ENCODE assay signal across 8 cellular contexts in the genomic region with DNA sequence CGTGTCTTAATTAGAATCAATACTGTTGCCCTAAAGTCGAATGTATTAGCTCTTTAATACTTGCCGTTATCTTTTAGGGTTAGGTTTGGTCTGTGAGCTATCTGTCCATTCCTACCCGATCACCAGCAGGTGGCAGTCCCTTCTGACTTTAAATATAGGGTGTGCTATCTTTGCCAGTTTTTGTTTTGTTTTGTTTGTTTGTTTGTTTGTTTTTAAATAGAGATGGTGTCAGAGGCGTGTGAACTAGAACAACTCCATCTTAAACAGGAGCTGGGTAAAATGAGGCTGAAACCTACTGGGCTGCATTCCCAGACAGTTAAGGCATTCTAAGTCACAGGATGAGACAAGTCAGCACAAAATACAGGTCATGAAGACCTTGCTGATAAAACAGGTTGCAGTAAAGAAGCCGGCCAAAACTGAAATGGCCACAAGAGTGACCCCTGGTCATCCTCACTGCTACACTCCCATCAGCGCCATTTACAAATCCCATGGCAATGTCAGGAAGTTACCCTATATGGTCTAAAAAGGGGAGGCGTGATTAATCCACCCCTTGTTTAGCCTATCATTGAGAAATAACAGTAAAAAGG. TPM values are rescaled to one million over a fixed set of nuclear protein-coding genes. Genes with fewer than 3 reads are reported as not detected.
DNase-seq lines count a peak whose midpoint lies in the region; ATAC-seq, FAIRE-seq and TF ChIP-seq lines count a peak whose summit lies in the region.

No MANE protein-coding gene starts in this region.

- RAD21 ChIA-PET in GM12878 (lab: Charles Lee; ENCODE audit: unreplicated experiment), result interaction anchor here (0.6 to 4.6 kb wide), 32 partner anchors 9 to 584 kb away, joined by 3 to 64 read pairs (median 4); partner anchors contain the start of genes DAZAP2, DIP2B, POU6F1 and SLC11A2

- intact Hi-C loops in Right ventricle myocardium inferior (cut with DNase I), result loop anchor here (2.0 to 5.0 kb wide), 2 partner anchors 159 to 222 kb away; a partner anchor contains a TSS
- intact Hi-C loops in GM12878 (cut with micrococcal nuclease; ENCODE audit: unreplicated experiment), result loop anchor here (1.0 to 10.0 kb wide), 4 partner anchors 60 to 559 kb away; partner anchors contain the start of genes BIN2 and SLC11A2
- intact Hi-C loops in sigmoid colon (cut with DNase I), result loop anchor here (2.0 to 5.0 kb wide), 3 partner anchors 57 to 282 kb away; partner anchors contain the start of gene LETMD1

- no peak for ATAC-seq in Right ventricle myocardium inferior
- ATAC-seq in SK-N-SH treated with all-trans-retinoic acid at 6 μM for 48 hours, result peak; percentile 64
- ATAC-seq in GM12878, result peak; percentile 69

- peaks cover 17% of the 10 kb centered on the region for H3K4me1 ChIP-seq in cardiac muscle cell (ENCODE audit: low read depth)
- peaks cover 28% of the 10 kb centered on the region for H3K4me1 ChIP-seq in KMS-11 (ENCODE audit: low read depth, poor library complexity, severe bottlenecking)
- H3K4me1 ChIP-seq in GM12878 (ENCODE audit: control insufficient read depth, insufficient read depth, low read length), result peaks cover 4% of the 10 kb centered on the region; the same call in 1 of the 2 replicates
- peaks cover 0 to 38% (median 33%) of the 10 kb centered on the region in 4 donors for H3K4me1 ChIP-seq in sigmoid colon

- H3K27ac ChIP-seq in cardiac muscle cell, result peak overlapping the region; percentile 98
- peak overlapping the region; percentile 93; the same call in 1 of the 2 replicates for H3K27ac ChIP-seq in KMS-11
- peak overlapping the region; percentile 93 for H3K27ac ChIP-seq in GM12878 (ENCODE audit: control insufficient read depth, insufficient read depth)
- peak overlapping the region; percentile 96 to 100 (median 99) for H3K27ac ChIP-seq in sigmoid colon

- SMC1A ChIA-PET in GM12878 (lab: Charles Lee; ENCODE audit: uncharacterized antibody, unreplicated experiment), result interaction anchor here (0.6 to 6.5 kb wide), 31 partner anchors 8 to 576 kb away, joined by 3 to 75 read pairs (median 3); partner anchors contain the start of genes DAZAP2, LIMA1 and SLC11A2

- CTCF ChIA-PET in GM12878 (lab: Yijun Ruan, JAX), result interaction anchor here (0.6 to 4.4 kb wide), 45 partner anchors 9 to 767 kb away, joined by 3 to 88 read pairs (median 4); partner anchors contain the start of genes DAZAP2, LETMD1 and SLC11A2

- BruUV-seq in GM12878 (replicated peaks; lab: Mats Ljungman, UMichigan), result TSS peak; percentile 62

- no peaks in the 10 kb centered on the region for H3K36me3 ChIP-seq in cardiac muscle cell
- H3K36me3 ChIP-seq in KMS-11 (ENCODE audit: insufficient read depth), result no peaks in the 10 kb centered on the region
- H3K36me3 ChIP-seq in GM12878 (ENCODE audit: control insufficient read depth in 2 of 2, insufficient read depth in 2 of 2, low read length in 1 of 2), result no peaks in the 10 kb centered on the region
- H3K36me3 ChIP-seq in sigmoid colon, result no peaks in the 10 kb centered on the region

- TF ChIP-seq RAD21 in GM12878 (IDR thresholded peaks at IDR 0.05; ENCODE audit: insufficient read depth, low read depth, low read length), result peak; percentile 74

- DNase-seq in cardiac muscle cell (ENCODE audit: low read depth in 1 of 2, low spot score in 1 of 2) (peak; percentile 45 to 50), Right ventricle myocardium inferior (ENCODE audit: missing footprints) (no peak), GM12878 (ENCODE audit: low read depth, low spot score) (no peak), sigmoid colon (no peak), NCI-H187 (lab: John Stamatoyannopoulos, UW) (no peak)

- peak overlapping the region; percentile 89; the same call in 1 of the 2 replicates for H2AFZ ChIP-seq in KMS-11 (ENCODE audit: low read depth)
- H2AFZ ChIP-seq in GM12878 (ENCODE audit: control insufficient read depth, low read depth, low read length), result no peak overlapping the region; the same call in 1 of the 2 replicates

- peak overlapping the region; percentile 93; the same call in 1 of the 2 replicates for H3K9ac ChIP-seq in KMS-11
- H3K9ac ChIP-seq in GM12878 (ENCODE audit: control insufficient read depth, insufficient read depth, low read length), result peak overlapping the region; percentile 95

- no peaks in the 10 kb centered on the region for H3K27me3 ChIP-seq in cardiac muscle cell
- no peaks in the 10 kb centered on the region for H3K27me3 ChIP-seq in KMS-11 (ENCODE audit: insufficient read depth, low read depth)
- no peaks in the 10 kb centered on the region for H3K27me3 ChIP-seq in GM12878 (replicated peaks in 1 of 2; ENCODE audit: control insufficient read depth in 2 of 2, insufficient read depth in 2 of 2, low read length in 1 of 2)
- H3K27me3 ChIP-seq in sigmoid colon, result no peaks in the 10 kb centered on the region

- peak overlapping the region; percentile 62 for H3K4me3 ChIP-seq in cardiac muscle cell
- no peak overlapping the region for H3K4me3 ChIP-seq in KMS-11 (IDR thresholded peaks at IDR 0.05; ENCODE audit: insufficient read depth, low read depth, low read length)
- H3K4me3 ChIP-seq in GM12878, result peak overlapping the region; percentile 87
- peak overlapping the region; percentile 84 for H3K4me3 ChIP-seq in iPS-11a (ENCODE audit: low read depth, low read length)
- H3K4me3 ChIP-seq in sigmoid colon, result peak overlapping the region; percentile 95 to 99 (median 99)

- peak; percentile 75 for FAIRE-seq in GM12878 (lab: Jason Lieb, UNC)

- 25% methylated on average over 8 of the region's 8 CpGs for WGBS in GM12878 (ENCODE audit: insufficient coverage, insufficient replicate concordance, low lambda C conversion rate, missing lambda C conversion rate)
- whole genome bisulfite sequencing in sigmoid colon, 2 donors, result 23 to 24% methylated on average over 8 of the region's 8 CpGs

- peaks cover 53% of the 10 kb centered on the region for H3K79me2 ChIP-seq in KMS-11 (ENCODE audit: insufficient read depth, low read depth)
- H3K79me2 ChIP-seq in GM12878 (ENCODE audit: control insufficient read depth, insufficient read depth, low read length), result peaks cover 55% of the 10 kb centered on the region

- POLR2A ChIA-PET in GM12878 (lab: Charles Lee), result interaction anchor here (0.7 to 2.3 kb wide), 7 partner anchors 10 to 576 kb away, joined by 3 to 11 read pairs (median 5); partner anchors contain the start of gene SLC11A2

- peak; percentile 65 for TF ChIP-seq CTCF in cardiac muscle cell (IDR thresholded peaks at IDR 0.05; ENCODE audit: low read depth, low read length)
- peak; percentile 90 for TF ChIP-seq CTCF in KMS-11 (conservative IDR thresholded peaks at IDR 0.05; ENCODE audit: low read depth, low read length)
- peak; percentile 67 to 78 (median 67); a peak in 5 of 6 replicates for TF ChIP-seq CTCF in GM12878 (IDR thresholded peaks at IDR 0.05 in 2 of 3, conservative IDR thresholded peaks at IDR 0.05 in 1 of 3; ENCODE audit: control insufficient read depth in 2 of 3, extremely low read depth in 1 of 3, insufficient read depth in 1 of 3, low read depth in 3 of 3, low read length in 3 of 3)
- TF ChIP-seq CTCF in sigmoid colon (IDR thresholded peaks at IDR 0.05), result peak; percentile 45 to 71 (median 66)

- H4K20me1 ChIP-seq in KMS-11 (ENCODE audit: insufficient read depth) (no peaks in the 10 kb centered on the region; the same call in 1 of the 2 replicates), GM12878 (ENCODE audit: control insufficient read depth, insufficient read depth) (0 out of 2 replicates have a peak, but pooled peaks cover 4% of the 10 kb centered on the region)

- H3K9me3 ChIP-seq in cardiac muscle cell (ENCODE audit: low read depth) (no peaks in the 10 kb centered on the region), GM12878 (replicated peaks; ENCODE audit: control insufficient read depth, insufficient read depth, low read length) (no peaks in the 10 kb centered on the region), sigmoid colon (no peaks in the 10 kb centered on the region)

- TF ChIP-seq EP300 in GM12878 (IDR thresholded peaks at IDR 0.05; ENCODE audit: borderline replicate concordance in 1 of 2, control insufficient read depth in 1 of 2, low read depth in 2 of 2, low read length in 2 of 2) (no peak), sigmoid colon (IDR thresholded peaks at IDR 0.05) (no peak)

- H3K4me2 ChIP-seq in KMS-11 (peak overlapping the region; percentile 73), GM12878 (ENCODE audit: control insufficient read depth, insufficient read depth) (peak overlapping the region; percentile 70)

- in situ Hi-C loops in GM12878 (cut with MboI), result no loop called here

- no peak for TF ChIP-seq POLR2A in GM12878 (IDR thresholded peaks at IDR 0.05; ENCODE audit: low read depth, low read length)
- TF ChIP-seq POLR2A in sigmoid colon (IDR thresholded peaks at IDR 0.05), result no peak

TF ChIP-seq in SK-N-SH treated with all-trans-retinoic acid at 6 μM for 48 hours, 23 proteins besides CTCF, POLR2A, EP300 and RAD21 (continues in another document):
- TF ChIP-seq BACH2 (CRISPR knock-in tag; IDR thresholded peaks at IDR 0.05; ENCODE audit: borderline replicate concordance) (no peak), ZFP3 (CRISPR knock-in tag; IDR thresholded peaks at IDR 0.05) (no peak)

TF ChIP-seq in GM12878, 131 proteins besides CTCF, POLR2A, EP300 and RAD21 (continues in another document):
- TF ChIP-seq HCFC1 (IDR thresholded peaks at IDR 0.05; ENCODE audit: low read length) (no peak), NBN (IDR thresholded peaks at IDR 0.05) (peak; percentile 28; the same call in 1 of the 2 replicates), SMC3 (IDR thresholded peaks at IDR 0.05; ENCODE audit: borderline replicate concordance, low read length) (peak; percentile 41; the same call in 1 of the 2 replicates)

RNA-seq across cellular contexts. Expression of gene ATF1, which starts 1.5 kb away (rescaled TPM):
- 14.4 and 21.2 TPM in 2 replicates for total RNA-seq in cardiac muscle cell
- 26.4 and 34.4 TPM in 2 replicates for polyA plus RNA-seq in cardiac muscle cell
- 29.2 TPM for total RNA-seq in Right ventricle myocardium inferior
- total RNA-seq in GM12878 (2013; cell fraction: nucleolus; rRNA removed), result 12.4 and 13.4 TPM in 2 replicates
- total RNA-seq in GM12878 (2014; rRNA removed), result 25.3 and 35.4 TPM in 2 replicates
- 27.5 and 28.8 TPM in 2 replicates for total RNA-seq in GM12878 (2014; rRNA removed; fragmentation: Illumina TruSeq; extraction: Trizol)
- 28.9 and 29.3 TPM in 2 replicates for total RNA-seq in GM12878 (2021)
- 9.0 TPM for polyA plus RNA-seq in GM12878 (2011; ENCODE audit: low read depth)
- 70.9 and 92.0 TPM in 2 replicates for polyA plus RNA-seq in GM12878 (2011; rRNA removed)
- 43.1 and 82.0 TPM in 2 replicates for polyA plus RNA-seq in GM12878 (2011; cell fraction: cytosol; rRNA removed)
- polyA plus RNA-seq in GM12878 (2011; cell fraction: nucleus; rRNA removed), result 30.7 and 32.4 TPM in 2 replicates
- polyA plus RNA-seq in GM12878 (2012), result 19.7 and 24.4 TPM in 2 replicates
- 35.9 and 40.1 TPM in 2 replicates for polyA plus RNA-seq in GM12878 (2014; fragmentation: Illumina TruSeq; extraction: Trizol)
- polyA plus RNA-seq in GM12878 (2014; fragmentation: Nextera tagmentation; extraction: Ambion mirVana), result 10 to 100 TPM; 15.4 to 17.0 TPM
- polyA plus RNA-seq in GM12878 (2014; rRNA removed), result 44.3 and 44.4 TPM in 2 replicates
- 10 to 100 TPM; 33.2 to 34.0 TPM for polyA plus RNA-seq in GM12878 (2016; fragmentation: Nextera tagmentation; extraction: Ambion mirVana)
- 65.2 and 84.6 TPM in 2 replicates for polyA minus RNA-seq in GM12878 (2011; rRNA and poly(A)+ RNA removed)
- 22.8 and 31.5 TPM in 2 replicates for polyA minus RNA-seq in GM12878 (2011; cell fraction: cytosol; rRNA and poly(A)+ RNA removed)
- 11.5 and 16.6 TPM in 2 replicates for polyA minus RNA-seq in GM12878 (2011; cell fraction: nucleus; rRNA and poly(A)+ RNA removed)
- total RNA-seq in sigmoid colon, result 10 to 100 TPM; 12.6 to 27.6 (median 20.8) TPM
- 10 to 100 TPM; 16.7 to 23.8 (median 23.4) TPM for polyA plus RNA-seq in sigmoid colon

Comparison
In these comparisons a context has a peak if more than half of its experiments do, and no peak if none do; other contexts are left out.
1. DNase-seq: peak in cardiac muscle cell (2 of 2); none in Right ventricle myocardium inferior (single experiment), GM12878 (single experiment), sigmoid colon (single experiment) and NCI-H187 (0 of 2).
2. Peak in every context shown above with its lines, with median percentiles within 50 percentile points of each other: H3K27ac ChIP-seq and CTCF ChIP-seq.